In genomic region chr9:127869310-127870152, GRCh38 we compare ENCODE assay signal across 8 cellular contexts. TPM values are rescaled to one million over a fixed set of nuclear protein-coding genes. Genes with fewer than 3 reads are reported as not detected.
A peak's percentile ranks its signal among the peaks of the same experiment; 100 is the strongest.
DNase-seq lines count a peak whose midpoint lies in the region; ATAC-seq lines count a peak whose summit lies in the region.

No MANE protein-coding gene starts in this region.

- ATAC-seq in HG03066 (IDR thresholded peaks at IDR 0.05; ENCODE audit: low read depth, unreplicated experiment) (peak; percentile 61), HG03175 (IDR thresholded peaks at IDR 0.05; ENCODE audit: unreplicated experiment) (no peak)

- no peak overlapping the region for H3K27ac Mint-ChIP-seq in activated CD4-positive, alpha-beta memory T cell treated with anti-CD3 and anti-CD28 coated beads, Interleukin-2, amount 10 ng/mL, durations not matched to agents 7 days and 5 days

- H3K4me3 Mint-ChIP-seq in activated CD4-positive, alpha-beta memory T cell treated with anti-CD3 and anti-CD28 coated beads, Interleukin-2, amount 10 ng/mL, durations not matched to agents 7 days and 5 days: no peak overlapping the region

- DNase-seq in EL (peak; percentile 81), NCI-H774 (lab: John Stamatoyannopoulos, UW) (peak; percentile 73), ecto neural progenitor cell (ENCODE audit: low spot score) (peak; percentile 94), medulla oblongata (ENCODE audit: extremely low spot score) (peak; percentile 89)
- peak; percentile 83 for DNase-seq in activated CD4-positive, alpha-beta memory T cell treated with anti-CD3 and anti-CD28 coated beads, Interleukin-2, amount 10 ng/mL, durations not matched to agents 7 days and 5 days
- peak; percentile 67 for DNase-seq in stimulated activated CD8-positive, alpha-beta memory T cell treated with anti-CD3 and anti-CD28 coated beads, Interleukin-15, amount 100 ng/mL, for 24 hours (ENCODE audit: low read depth)

- H3K9me3 Mint-ChIP-seq in activated CD4-positive, alpha-beta memory T cell treated with anti-CD3 and anti-CD28 coated beads, Interleukin-2, amount 10 ng/mL, durations not matched to agents 7 days and 5 days: no peaks in the 10 kb centered on the region

- H3K27me3 Mint-ChIP-seq in activated CD4-positive, alpha-beta memory T cell treated with anti-CD3 and anti-CD28 coated beads, Interleukin-2, amount 10 ng/mL, durations not matched to agents 7 days and 5 days: no peaks in the 10 kb centered on the region

- CTCF ChIA-PET in activated CD4-positive, alpha-beta memory T cell treated with anti-CD3 and anti-CD28 coated beads, Interleukin-2, amount 10 ng/mL, durations not matched to agents 7 days and 5 days (lab: Charles Lee): interaction anchor here (0.6 to 5.9 kb wide), 51 partner anchors 8 to 742 kb away, joined by 3 to 49 read pairs (median 5); partner anchors contain the start of genes CDK9, ENG, FPGS and PIP5KL1

- peaks cover 17% of the 10 kb centered on the region for H3K4me1 Mint-ChIP-seq in activated CD4-positive, alpha-beta memory T cell treated with anti-CD3 and anti-CD28 coated beads, Interleukin-2, amount 10 ng/mL, durations not matched to agents 7 days and 5 days

- peaks cover 19% of the 10 kb centered on the region for H3K36me3 Mint-ChIP-seq in activated CD4-positive, alpha-beta memory T cell treated with anti-CD3 and anti-CD28 coated beads, Interleukin-2, amount 10 ng/mL, durations not matched to agents 7 days and 5 days (ENCODE audit: low read depth)

- POLR2A ChIA-PET in activated CD4-positive, alpha-beta memory T cell treated with anti-CD3 and anti-CD28 coated beads, Interleukin-2, amount 10 ng/mL, durations not matched to agents 7 days and 5 days (lab: Charles Lee): interaction anchor here (0.7 to 2.2 kb wide), 12 partner anchors 9 to 419 kb away, joined by 3 to 9 read pairs (median 4); partner anchors contain the start of genes CDK9, FPGS, LRSAM1 and RPL12

RNA-seq across cellular contexts. Expression of gene AK1, which starts 7.9 kb away (rescaled TPM):
- 10 to 100 TPM; 80.9 to 81.9 TPM for total RNA-seq in activated CD4-positive, alpha-beta memory T cell treated with anti-CD3 and anti-CD28 coated beads, Interleukin-2, amount 10 ng/mL, durations not matched to agents 7 days and 5 days

RNA-seq across cellular contexts. Expression of gene ENG, which starts 15.1 kb away (rescaled TPM):
- total RNA-seq in activated CD4-positive, alpha-beta memory T cell treated with anti-CD3 and anti-CD28 coated beads, Interleukin-2, amount 10 ng/mL, durations not matched to agents 7 days and 5 days: 10 to 100 TPM; 13.1 to 14.1 TPM

RNA-seq across cellular contexts. Expression of gene ST6GALNAC6, which starts 29.9 kb away (rescaled TPM):
- total RNA-seq in activated CD4-positive, alpha-beta memory T cell treated with anti-CD3 and anti-CD28 coated beads, Interleukin-2, amount 10 ng/mL, durations not matched to agents 7 days and 5 days: 100 to 1,000 TPM; 141 to 146 TPM

RNA-seq across cellular contexts. Expression of gene ST6GALNAC4, which starts 47.3 kb away (rescaled TPM):
- total RNA-seq in activated CD4-positive, alpha-beta memory T cell treated with anti-CD3 and anti-CD28 coated beads, Interleukin-2, amount 10 ng/mL, durations not matched to agents 7 days and 5 days: 10 to 100 TPM; 19.4 to 21.5 TPM
